In genomic region chr17:79808763-79809529, GRCh38 we compare ENCODE assay signal across 8 cellular contexts. TPM values are rescaled to one million over a fixed set of nuclear protein-coding genes. Genes with fewer than 3 reads are reported as not detected.
A peak's percentile ranks its signal among the peaks of the same experiment; 100 is the strongest.
DNase-seq lines count a peak whose midpoint lies in the region; ATAC-seq, FAIRE-seq and TF ChIP-seq lines count a peak whose summit lies in the region.

No MANE protein-coding gene starts in this region.

- H3K4me3 Mint-ChIP-seq in CD4-positive, alpha-beta T cell = peak overlapping the region; percentile 51
- H3K4me3 Mint-ChIP-seq in GM23338 = peak overlapping the region; percentile 65

- H3K79me2 ChIP-seq in GM23338 (replicated peaks; ENCODE audit: insufficient read depth) (no peaks in the 10 kb centered on the region), OCI-LY1 (ENCODE audit: insufficient read depth, low read length) (no peaks in the 10 kb centered on the region), H1 (ENCODE audit: control insufficient read depth in 1 of 2, insufficient read depth in 2 of 2, low read length in 2 of 2) (no peaks in the 10 kb centered on the region)

- H3K14ac ChIP-seq in H1 (ENCODE audit: insufficient read length) = no peak overlapping the region

- peak; percentile 26 for TF ChIP-seq CTCF in CD4-positive, alpha-beta T cell (IDR thresholded peaks at IDR 0.05)
- peak; percentile 54 to 91 for TF ChIP-seq CTCF in GM23338 (conservative IDR thresholded peaks at IDR 0.05; ENCODE audit: low read depth in 2 of 2)
- peak; percentile 56 for TF ChIP-seq CTCF in OCI-LY1 (IDR thresholded peaks at IDR 0.05; ENCODE audit: low read length)
- TF ChIP-seq CTCF in H1 (IDR thresholded peaks at IDR 0.05; ENCODE audit: control extremely low read depth in 1 of 3, insufficient read depth in 1 of 3, low read depth in 1 of 3, low read length in 3 of 3) = peak; percentile 56 to 82 (median 77)
- TF ChIP-seq CTCF in pancreas (IDR thresholded peaks at IDR 0.05) = peak in 2 of 4 donors; percentile 13 to 27

- H2AK5ac ChIP-seq in H1 (ENCODE audit: low read depth, low read length) = no peak overlapping the region

- no peaks in the 10 kb centered on the region for H3K79me1 ChIP-seq in H1 (ENCODE audit: low read depth, low read length)

- H2AFZ ChIP-seq in GM23338 (no peak overlapping the region), OCI-LY1 (ENCODE audit: low read length) (no peak overlapping the region), H1 (ENCODE audit: low read length) (no peak overlapping the region)

- peak; percentile 88 to 94 for TF ChIP-seq RAD21 in H1 (IDR thresholded peaks at IDR 0.05 in 1 of 2, conservative IDR thresholded peaks at IDR 0.05 in 1 of 2; ENCODE audit: low read depth in 2 of 2, low read length in 2 of 2)

- peaks cover 4% of the 10 kb centered on the region for H3K36me3 Mint-ChIP-seq in CD4-positive, alpha-beta T cell (ENCODE audit: low read depth)
- H3K36me3 Mint-ChIP-seq in GM23338 (ENCODE audit: low read depth) = no peaks in the 10 kb centered on the region

- H4K5ac ChIP-seq in H1 (ENCODE audit: insufficient read length, low read depth, low read length) = no peak overlapping the region

- no peaks in the 10 kb centered on the region for H3K9me3 ChIP-seq in CD4-positive, alpha-beta T cell (ENCODE audit: control insufficient read depth, low read length)
- H3K9me3 ChIP-seq in OCI-LY1 (ENCODE audit: low read length) (no peaks in the 10 kb centered on the region), H1 (ENCODE audit: insufficient read depth in 2 of 2, low read depth in 1 of 2, low read length in 1 of 2) (no peaks in the 10 kb centered on the region), pancreas (no peaks in the 10 kb centered on the region)

- no peak overlapping the region for H2BK120ac ChIP-seq in H1 (replicated peaks; ENCODE audit: low read depth, low read length)

- DNase-seq in CD4-positive, alpha-beta T cell = no peak
- DNase-seq in GM23338 (ENCODE audit: low spot score) (peak; percentile 80), H1 (ENCODE audit: low read depth in 1 of 2, low spot score in 2 of 2) (peak in 1 of 2 experiments; percentile 67), pancreas (peak in 5 of 6 donors; percentile 49 to 76 (median 64)), NCI-H446 treated with DMSO at 0.1 percent for 48 hours (lab: John Stamatoyannopoulos, UW) (no peak)

- peak overlapping the region; percentile 48 for H4K91ac ChIP-seq in H1 (replicated peaks; ENCODE audit: insufficient read length, low read length)

- H3K9me3 Mint-ChIP-seq in CD4-positive, alpha-beta T cell = no peaks in the 10 kb centered on the region
- H3K9me3 Mint-ChIP-seq in GM23338 = peaks cover 7% of the 10 kb centered on the region; the same call in 1 of the 3 replicates

- FAIRE-seq in H1 (lab: Jason Lieb, UNC) (peak; percentile 84), pancreas (lab: Jason Lieb, UNC) (no peak)

- no peak for TF ChIP-seq POLR2A in H1 (IDR thresholded peaks at IDR 0.05; ENCODE audit: control extremely low read depth in 1 of 2, low read depth in 2 of 2, low read length in 2 of 2)

- no peak overlapping the region for H2BK5ac ChIP-seq in H1 (ENCODE audit: low read depth, low read length)

- H3K9me2 ChIP-seq in GM23338 (ENCODE audit: insufficient read depth) (no peaks in the 10 kb centered on the region), OCI-LY1 (ENCODE audit: low read depth, low read length) (no peaks in the 10 kb centered on the region)

- H4K20me1 ChIP-seq in GM23338 (replicated peaks; ENCODE audit: insufficient read depth) (peaks cover 3% of the 10 kb centered on the region; the same call in 1 of the 2 replicates), OCI-LY1 (ENCODE audit: insufficient read depth, low read length) (no peaks in the 10 kb centered on the region), H1 (replicated peaks in 1 of 2; ENCODE audit: control insufficient read depth in 1 of 2, insufficient read depth in 2 of 2, low read length in 2 of 2) (peaks cover 0 to 35% of the 10 kb centered on the region in 2 experiments)

- H3K4me1 ChIP-seq in GM23338 (ENCODE audit: insufficient read depth) (peaks cover 50% of the 10 kb centered on the region), OCI-LY1 (ENCODE audit: insufficient read depth, low read length, severe bottlenecking) (peaks cover 44% of the 10 kb centered on the region), H1 (replicated peaks in 1 of 4; ENCODE audit: control insufficient read depth in 3 of 4, insufficient read depth in 4 of 4, low read length in 3 of 4) (peaks cover 0 to 58% (median 41%) of the 10 kb centered on the region in 4 experiments; a peak in 6 of 7 replicates), pancreas (peaks cover 6 to 23% (median 8%) of the 10 kb centered on the region in 3 donors)

- peaks cover 5% of the 10 kb centered on the region for H3K23me2 ChIP-seq in H1 (ENCODE audit: low read depth, low read length)

- peaks cover 41% of the 10 kb centered on the region for H3K4me1 Mint-ChIP-seq in CD4-positive, alpha-beta T cell (ENCODE audit: low read depth)
- peaks cover 49% of the 10 kb centered on the region for H3K4me1 Mint-ChIP-seq in GM23338

- intact Hi-C loops in CD4-positive, alpha-beta T cell (cut with DNase I, micrococcal nuclease) = no loop called here
- intact Hi-C loops in pancreas (cut with DNase I) = loop anchor here in 2 of 3 donors (5.0 to 10.0 kb wide), 2 partner anchors 176 to 183 kb away; no protein-coding TSS in a partner anchor

- 26% methylated on average over 20 of the region's 20 CpGs; no CpG with 5 or more reads in 1 of the 2 experiments for WGBS in H1 (ENCODE audit: extremely low coverage in 1 of 2, insufficient coverage in 1 of 2, insufficient read length in 1 of 2, insufficient replicate concordance in 2 of 2, low coverage in 1 of 2, low lambda C conversion rate in 2 of 2, missing lambda C conversion rate in 1 of 2), 2 experiments
- 13 to 17% methylated on average over 20 of the region's 20 CpGs for WGBS in pancreas, 2 donors

- TF ChIP-seq EP300 in H1 (IDR thresholded peaks at IDR 0.05; ENCODE audit: borderline replicate concordance in 1 of 2, low read depth in 2 of 2, low read length in 2 of 2) = no peak

- H3K4me2 ChIP-seq in GM23338 = peak overlapping the region; percentile 71; the same call in 1 of the 2 replicates
- peak overlapping the region; percentile 0; the same call in 1 of the 2 replicates for H3K4me2 ChIP-seq in OCI-LY1 (ENCODE audit: low read length)
- H3K4me2 ChIP-seq in H1 (ENCODE audit: insufficient read depth in 1 of 2, low read depth in 2 of 2, low read length in 2 of 2) = peak overlapping the region; percentile 51 to 63; a peak in 3 of 4 replicates

- H3K4me3 ChIP-seq in GM23338 (peak overlapping the region; percentile 46; the same call in 1 of the 2 replicates), OCI-LY1 (ENCODE audit: low read depth, low read length, poor library complexity, severe bottlenecking) (no peak overlapping the region), H1 (ENCODE audit: extremely low read depth in 1 of 4, insufficient read depth in 2 of 4, low read depth in 3 of 4, low read length in 4 of 4) (peak overlapping the region in 1 of 4 experiments; percentile 28; a peak in 1 of 8 replicates), pancreas (no peak overlapping the region)

- peaks cover 82% of the 10 kb centered on the region for H3K27me3 Mint-ChIP-seq in CD4-positive, alpha-beta T cell
- peaks cover 90% of the 10 kb centered on the region for H3K27me3 Mint-ChIP-seq in GM23338 (ENCODE audit: insufficient read depth, low read depth, poor library complexity)

- H3F3A ChIP-seq in GM23338 (replicated peaks; ENCODE audit: low read depth) = peaks cover 46% of the 10 kb centered on the region
- no peaks in the 10 kb centered on the region for H3F3A ChIP-seq in OCI-LY1 (ENCODE audit: insufficient read depth, low read length)

- no peak overlapping the region for H3K56ac ChIP-seq in H1 (replicated peaks; ENCODE audit: insufficient read length, low read depth, low read length)

- ATAC-seq in CD4-positive, alpha-beta T cell (ENCODE audit: poor library complexity) = peak; percentile 19
- ATAC-seq in GM23338 (peak; percentile 30), pancreas (peak; percentile 72 to 78 (median 78)), GM21360 (IDR thresholded peaks at IDR 0.05; ENCODE audit: unreplicated experiment) (no peak), HG03135 (IDR thresholded peaks at IDR 0.05; ENCODE audit: unreplicated experiment) (no peak)

- H3K4ac ChIP-seq in H1 (replicated peaks; ENCODE audit: insufficient read length, low read depth, low read length) = no peak overlapping the region

- H2BK12ac ChIP-seq in H1 (ENCODE audit: low read depth, low read length) = peak overlapping the region; percentile 96

- CTCF ChIA-PET in CD4-positive, alpha-beta T cell (lab: Charles Lee) = interaction anchor here (0.6 to 1.8 kb wide), 4 partner anchors 9 to 36 kb away, joined by 3 to 7 read pairs (median 4); partner anchors contain the start of gene CBX4
- CTCF ChIA-PET in H1 (lab: Charles Lee; ENCODE audit: partially characterized antibody) = interaction anchor here (0.7 to 19.1 kb wide), 38 partner anchors 10 to 293 kb away, joined by 3 to 576 read pairs (median 5); partner anchors contain the start of genes CBX4, CBX8 and GAA

- H3K27me3 ChIP-seq in CD4-positive, alpha-beta T cell (ENCODE audit: control insufficient read depth, insufficient read depth, low read length) = peaks cover 83% of the 10 kb centered on the region
- H3K27me3 ChIP-seq in GM23338 (ENCODE audit: insufficient read depth) = peaks cover 94% of the 10 kb centered on the region
- H3K27me3 ChIP-seq in OCI-LY1 (ENCODE audit: insufficient read depth, low read length) = no peaks in the 10 kb centered on the region
- peaks cover 82 to 95% (median 93%) of the 10 kb centered on the region in 4 experiments for H3K27me3 ChIP-seq in H1 (replicated peaks in 1 of 4; ENCODE audit: control insufficient read depth in 3 of 4, extremely low read depth in 1 of 4, insufficient read depth in 3 of 4, low read length in 3 of 4)
- peaks cover 3 to 50% (median 13%) of the 10 kb centered on the region in 4 donors for H3K27me3 ChIP-seq in pancreas

- H3K27ac ChIP-seq in CD4-positive, alpha-beta T cell (ENCODE audit: low read depth, low read length) = no peak overlapping the region
- H3K27ac ChIP-seq in GM23338 (ENCODE audit: low read depth) (no peak overlapping the region), OCI-LY1 (ENCODE audit: low read depth, low read length, poor library complexity, severe bottlenecking) (no peak overlapping the region), H1 (ENCODE audit: low read depth, low read length) (no peak overlapping the region), pancreas (no peak overlapping the region)

- peak overlapping the region; percentile 94; the same call in 1 of the 2 replicates for H2BK15ac ChIP-seq in H1 (ENCODE audit: low read length)

- POLR2A ChIA-PET in CD4-positive, alpha-beta T cell (lab: Charles Lee) = interaction anchor here (0.8 to 7.0 kb wide), 5 partner anchors 9 to 32 kb away, joined by 3 to 82 read pairs (median 11); partner anchors contain the start of genes CBX4 and CBX8
- POLR2A ChIA-PET in H1 (lab: Charles Lee; ENCODE audit: partially characterized antibody) = interaction anchor here (0.7 to 24.0 kb wide), 12 partner anchors 9 to 183 kb away, joined by 3 to 374 read pairs (median 4); partner anchors contain the start of genes CBX4 and CBX8

- H3K23ac ChIP-seq in H1 (ENCODE audit: insufficient read length) = no peak overlapping the region

- H3K9ac ChIP-seq in OCI-LY1 (ENCODE audit: low read length) = no peak overlapping the region; the same call in 1 of the 2 replicates
- H3K9ac ChIP-seq in H1 (replicated peaks in 1 of 4; ENCODE audit: extremely low read depth in 1 of 4, low read depth in 3 of 4, low read length in 3 of 4) = peak overlapping the region in 1 of 4 experiments; percentile 39; a peak in 2 of 7 replicates

- peak overlapping the region; percentile 83 for H3K18ac ChIP-seq in H1 (ENCODE audit: extremely low read depth, low read length)

- H2BK20ac ChIP-seq in H1 (ENCODE audit: low read length) = 0 out of 2 replicates have a peak overlapping the region, but pooled peaks have one; percentile 15

- peak overlapping the region; percentile 31; the same call in 1 of the 2 replicates for H4K8ac ChIP-seq in H1 (ENCODE audit: extremely low read depth, insufficient read depth, low read length)

- peak overlapping the region; percentile 9 for H3K27ac Mint-ChIP-seq in CD4-positive, alpha-beta T cell
- peak overlapping the region; percentile 76; the same call in 1 of the 2 replicates for H3K27ac Mint-ChIP-seq in GM23338

- H3K36me3 ChIP-seq in GM23338 (ENCODE audit: insufficient read depth) = no peaks in the 10 kb centered on the region
- H3K36me3 ChIP-seq in OCI-LY1 (ENCODE audit: insufficient read depth, low read length) = no peaks in the 10 kb centered on the region
- H3K36me3 ChIP-seq in H1 (ENCODE audit: control insufficient read depth in 2 of 4, insufficient read depth in 4 of 4, low read length in 3 of 4) = peaks cover 0 to 4% (median 0%) of the 10 kb centered on the region in 4 experiments; a peak in 1 of 8 replicates
- no peaks in the 10 kb centered on the region for H3K36me3 ChIP-seq in pancreas

RNA-seq across cellular contexts. Expression of gene CBX8, which starts 12.1 kb away (rescaled TPM):
- total RNA-seq in CD4-positive, alpha-beta T cell = 1 to 10 TPM; 5.3 to 6.5 TPM
- 0.16 and 1.0 TPM in 2 replicates for total RNA-seq in GM23338 (2014; rRNA removed; shearing (Covaris generic))
- polyA plus RNA-seq in GM23338 (2016; fragmentation: Nextera tagmentation; extraction: Ambion mirVana) (1.1 and 1.3 TPM in 2 replicates), H1 (2011; rRNA removed) (0.09 and 0.31 TPM in 2 replicates), pancreas (1 to 10 TPM; 4.5 to 5.2 TPM)
- total RNA-seq in H1 (2021; fragmentation: NEBNext Ultra II Directional; extraction: Animal tissue kit (Norgen Biotek cat#: 25700)) = 1.5 and 2.1 TPM in 2 replicates
- polyA plus RNA-seq in H1 (2011; cell fraction: cytosol; rRNA removed) = 0.28 TPM
- polyA plus RNA-seq in H1 (2011; cell fraction: nucleus; rRNA removed) = 0.33 TPM
- 0.50 to 1.6 TPM (median 1.2 TPM) in 4 replicates for polyA plus RNA-seq in H1 (2012, experiment 1 of 2)
- polyA plus RNA-seq in H1 (2012, experiment 2 of 2) = 1.0 TPM
- polyA plus RNA-seq in H1 (2013, experiment 1 of 2) = 0.30 TPM
- 0.55 TPM for polyA plus RNA-seq in H1 (2013, experiment 2 of 2)
- 0.13 TPM in 1 of 2 replicates, not detected in the other for polyA minus RNA-seq in H1 (2011; rRNA and poly(A)+ RNA removed)
- polyA minus RNA-seq in H1 (2011; cell fraction: cytosol; rRNA and poly(A)+ RNA removed) = 0.29 TPM
- 0.30 TPM for polyA minus RNA-seq in H1 (2011; cell fraction: nucleus; rRNA and poly(A)+ RNA removed)
- total RNA-seq in pancreas = 1 to 10 TPM; 1.6 to 5.7 (median 3.6) TPM

RNA-seq across cellular contexts. Expression of gene CBX4, which starts 30.3 kb away (rescaled TPM):
- 100 to 1,000 TPM; 196 to 202 TPM for total RNA-seq in CD4-positive, alpha-beta T cell
- 4.6 and 5.7 TPM in 2 replicates for total RNA-seq in GM23338 (2014; rRNA removed; shearing (Covaris generic))
- polyA plus RNA-seq in GM23338 (2016; fragmentation: Nextera tagmentation; extraction: Ambion mirVana) (1.4 TPM in 2 replicates), H1 (2011; rRNA removed) (1.8 and 3.6 TPM in 2 replicates), pancreas (10 to 100 TPM; 15.0 to 18.5 TPM)
- total RNA-seq in H1 (2021; fragmentation: NEBNext Ultra II Directional; extraction: Animal tissue kit (Norgen Biotek cat#: 25700)) = 3.2 and 4.0 TPM in 2 replicates
- polyA plus RNA-seq in H1 (2011; cell fraction: cytosol; rRNA removed) = 3.5 TPM
- 5.3 TPM for polyA plus RNA-seq in H1 (2011; cell fraction: nucleus; rRNA removed)
- polyA plus RNA-seq in H1 (2012, experiment 1 of 2) = 0.79 to 2.9 TPM (median 2.4 TPM) in 4 replicates
- polyA plus RNA-seq in H1 (2012, experiment 2 of 2) = 1.8 TPM
- polyA plus RNA-seq in H1 (2013, experiment 1 of 2) = 2.0 TPM
- 1.9 TPM for polyA plus RNA-seq in H1 (2013, experiment 2 of 2)
- polyA minus RNA-seq in H1 (2011; rRNA and poly(A)+ RNA removed) = 1.9 and 3.6 TPM in 2 replicates
- 13.8 TPM for polyA minus RNA-seq in H1 (2011; cell fraction: cytosol; rRNA and poly(A)+ RNA removed)
- polyA minus RNA-seq in H1 (2011; cell fraction: nucleus; rRNA and poly(A)+ RNA removed) = 6.5 TPM
- total RNA-seq in pancreas = 10 to 100 TPM; 11.1 to 42.4 (median 18.0) TPM

RNA-seq across cellular contexts. Expression of gene CBX2, which starts 31.0 kb away (rescaled TPM):
- total RNA-seq in CD4-positive, alpha-beta T cell = under 1 TPM in 1 of 2 experiments, not detected in 1; 0.31 TPM
- 91.1 and 114 TPM in 2 replicates for total RNA-seq in GM23338 (2014; rRNA removed; shearing (Covaris generic))
- polyA plus RNA-seq in GM23338 (2016; fragmentation: Nextera tagmentation; extraction: Ambion mirVana) = 26.6 and 29.2 TPM in 2 replicates
- 83.9 and 85.9 TPM in 2 replicates for total RNA-seq in H1 (2021; fragmentation: NEBNext Ultra II Directional; extraction: Animal tissue kit (Norgen Biotek cat#: 25700))
- 64.3 and 86.5 TPM in 2 replicates for polyA plus RNA-seq in H1 (2011; rRNA removed)
- 76.8 TPM for polyA plus RNA-seq in H1 (2011; cell fraction: cytosol; rRNA removed)
- 109 TPM for polyA plus RNA-seq in H1 (2011; cell fraction: nucleus; rRNA removed)
- 48.6 to 73.4 TPM (median 65.8 TPM) in 4 replicates for polyA plus RNA-seq in H1 (2012, experiment 1 of 2)
- 53.8 TPM for polyA plus RNA-seq in H1 (2012, experiment 2 of 2)
- polyA plus RNA-seq in H1 (2013, experiment 1 of 2) = 40.5 TPM
- 39.5 TPM for polyA plus RNA-seq in H1 (2013, experiment 2 of 2)
- polyA minus RNA-seq in H1 (2011; rRNA and poly(A)+ RNA removed) = 45.5 and 56.4 TPM in 2 replicates
- polyA minus RNA-seq in H1 (2011; cell fraction: cytosol; rRNA and poly(A)+ RNA removed) = 70.0 TPM
- 61.7 TPM for polyA minus RNA-seq in H1 (2011; cell fraction: nucleus; rRNA and poly(A)+ RNA removed)
- 1 to 10 TPM; 1.1 to 3.1 (median 1.8) TPM for total RNA-seq in pancreas
- 1 to 10 TPM; 2.6 to 3.2 TPM for polyA plus RNA-seq in pancreas

Comparison
In these comparisons a context has a peak if more than half of its experiments do, and no peak if none do; other contexts are left out.
1. ATAC-seq: peak in CD4-positive, alpha-beta T cell (single experiment), GM23338 (single experiment) and pancreas (4 of 4); none in GM21360 (single experiment) and HG03135 (single experiment).
2. DNase-seq: peak in GM23338 (single experiment) and pancreas (5 of 6); none in CD4-positive, alpha-beta T cell (0 of 10) and NCI-H446 treated with DMSO at 0.1 percent for 48 hours (single experiment).
3. H3K4me2 ChIP-seq: peak in every context shown above with its lines; median percentile 71 in GM23338; 57 in H1; 0 in OCI-LY1.
4. RNA of gene CBX4, which starts 30.3 kb away (total RNA-seq): 196 to 202 TPM in CD4-positive, alpha-beta T cell; 11.1 to 42.4 TPM in pancreas, 4.6 to 5.7 TPM in GM23338 and 3.2 to 4.0 TPM in H1; every median in the first group is over 4 times any median in the second.
5. RNA of gene CBX2, which starts 31.0 kb away (total RNA-seq): 91.1 to 114 TPM in GM23338 and 83.9 to 85.9 TPM in H1; 1.1 to 3.1 TPM in pancreas and 0.31 TPM in CD4-positive, alpha-beta T cell; every median in the first group is over 10 times any median in the second.
6. intact Hi-C loops: an anchor here in pancreas (5.0 to 10.0 kb wide); none called in CD4-positive, alpha-beta T cell.